In the genomic region with DNA sequence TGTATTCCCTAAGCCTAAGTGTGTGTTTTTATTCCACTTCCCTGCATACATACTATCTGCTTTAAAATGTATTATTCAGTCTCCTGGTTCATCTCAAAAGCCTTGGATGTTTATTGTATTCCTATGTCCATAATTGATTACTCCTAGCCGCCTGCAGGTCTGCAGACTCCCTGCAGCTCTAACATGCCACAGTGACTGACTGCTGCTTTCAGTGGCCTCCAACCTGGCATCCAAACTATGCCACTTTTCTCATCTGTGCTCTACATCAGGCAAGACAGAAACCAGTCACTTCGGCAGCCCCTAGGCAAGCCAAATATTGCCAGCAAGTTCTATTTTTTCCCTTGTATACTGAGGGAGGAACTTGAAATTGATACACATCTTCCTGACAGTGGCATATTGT, we compare ENCODE assay signal across 18 cellular contexts.
DNase-seq lines count a peak whose midpoint lies in the region; ATAC-seq and TF ChIP-seq lines count a peak whose summit lies in the region.
"Had no signal": no experiment of that assay in that cellular context is flagged by ENCODE, and none has a peak within 500 bp of the region (broad histone marks: within the 10 kb centered on the region; RNA-seq: fewer than 3 reads in every experiment).

No MANE protein-coding gene starts in this region.

- H4K20me1 ChIP-seq in BLaER1 (no peaks in the 10 kb centered on the region), KMS-11 (ENCODE audit: insufficient read depth) (no peaks in the 10 kb centered on the region)

- H3K9ac ChIP-seq in BLaER1: no peak overlapping the region
- H3K9ac ChIP-seq in KMS-11: no peak overlapping the region

- H3K4me2 ChIP-seq in BLaER1 (peak overlapping the region; percentile 46), KMS-11 (peak overlapping the region; percentile 9; the same call in 1 of the 2 replicates)
- H3K4me2 ChIP-seq: A549 had no signal

- no peak overlapping the region for H3K4me3 Mint-ChIP-seq in neural crest cell

- ATAC-seq in HG03565 (IDR thresholded peaks at IDR 0.05; ENCODE audit: unreplicated experiment): no peak
- ATAC-seq: A549, HCT116 had no signal

- TF ChIP-seq CTCF in KMS-11 (conservative IDR thresholded peaks at IDR 0.05; ENCODE audit: low read depth, low read length) (no peak), brain microvascular endothelial cell (IDR thresholded peaks at IDR 0.05; ENCODE audit: low read depth, low read length, missing control alignments) (peak; percentile 31), neural crest cell (conservative IDR thresholded peaks at IDR 0.05) (peak; percentile 28)

- no peak overlapping the region for H3K4me3 ChIP-seq in BLaER1
- no peak overlapping the region for H3K4me3 ChIP-seq in KMS-11 (IDR thresholded peaks at IDR 0.05; ENCODE audit: insufficient read depth, low read depth, low read length)
- no peak overlapping the region for H3K4me3 ChIP-seq in brain microvascular endothelial cell (ENCODE audit: low read depth, low read length)
- H3K4me3 ChIP-seq: A549 had no signal

- H2AFZ ChIP-seq in KMS-11 (ENCODE audit: low read depth): no peak overlapping the region

- peaks cover 16% of the 10 kb centered on the region for H3K4me1 ChIP-seq in BLaER1
- H3K4me1 ChIP-seq in KMS-11 (ENCODE audit: low read depth, poor library complexity, severe bottlenecking): peaks cover 53% of the 10 kb centered on the region
- H3K4me1 ChIP-seq: A549 had no signal

- H3K27ac Mint-ChIP-seq in neural crest cell (ENCODE audit: unreplicated experiment): no peak overlapping the region

- in situ Hi-C loops in brain microvascular endothelial cell (cut with HindIII; ENCODE audit: low pct_ligation_motif_present, low sequenced_read_pairs): no loop called here

- H3K27me3 Mint-ChIP-seq in neural crest cell (ENCODE audit: low read depth): no peaks in the 10 kb centered on the region

- no peaks in the 10 kb centered on the region for H3K36me3 ChIP-seq in BLaER1
- H3K36me3 ChIP-seq in KMS-11 (ENCODE audit: insufficient read depth): no peaks in the 10 kb centered on the region
- H3K36me3 ChIP-seq in brain microvascular endothelial cell (replicated peaks): no peaks in the 10 kb centered on the region

- H3K4me1 Mint-ChIP-seq in neural crest cell: peaks cover 24% of the 10 kb centered on the region

- no peaks in the 10 kb centered on the region for H3K79me2 ChIP-seq in KMS-11 (ENCODE audit: insufficient read depth, low read depth)

- peaks cover 6% of the 10 kb centered on the region for H3K36me3 Mint-ChIP-seq in neural crest cell (ENCODE audit: low read depth)

- H3K27me3 ChIP-seq in BLaER1 (no peaks in the 10 kb centered on the region), KMS-11 (ENCODE audit: insufficient read depth, low read depth) (no peaks in the 10 kb centered on the region), brain microvascular endothelial cell (replicated peaks) (no peaks in the 10 kb centered on the region)

- H3K27ac ChIP-seq in BLaER1: no peak overlapping the region
- H3K27ac ChIP-seq in KMS-11: no peak overlapping the region
- no peak overlapping the region for H3K27ac ChIP-seq in brain microvascular endothelial cell
- H3K27ac ChIP-seq: A549, C4-2B had no signal

- peaks cover 8% of the 10 kb centered on the region for H3K9me3 Mint-ChIP-seq in neural crest cell

- H3K9me3 ChIP-seq in BLaER1: peaks cover 3% of the 10 kb centered on the region; the same call in 1 of the 2 replicates
- H3K9me3 ChIP-seq: A549 had no signal

- DNase-seq in brain microvascular endothelial cell (no peak), neural crest cell (ENCODE audit: low read depth, low spot score) (no peak), HK-2 (ENCODE audit: unreplicated experiment) (no peak), A172 (ENCODE audit: low spot score) (no peak)
- DNase-seq: COR-L47, EL, KG1, NCI-H1092, NCI-H146, NCI-H2081 treated with DMSO at 0.1 percent for 48 hours, NCI-H510A, NCI-H774 had no signal
